Comparison of ENCODE assay signal across 30 cellular contexts in the genomic region with DNA sequence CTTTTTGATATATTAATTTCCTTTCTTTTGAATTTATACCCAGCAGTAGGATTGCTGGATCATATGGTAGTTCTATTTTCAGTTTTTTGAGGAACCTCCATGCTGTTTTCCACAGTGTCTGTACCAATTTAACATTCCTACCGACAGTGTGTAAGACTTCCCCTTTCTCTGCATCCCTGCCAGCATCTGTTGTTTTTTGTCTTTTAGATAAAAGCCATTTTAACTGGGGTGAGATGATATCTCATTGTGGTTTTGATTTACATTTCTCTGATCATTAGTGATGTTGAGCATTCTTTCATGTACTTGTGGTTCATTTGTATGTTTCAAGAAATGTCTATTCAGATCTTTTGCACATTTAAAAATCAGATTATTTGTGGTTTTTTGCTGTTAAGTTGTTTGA.
"Had no signal": no experiment of that assay in that cellular context is flagged by ENCODE, and none has a peak within 500 bp of the region (broad histone marks: within the 10 kb centered on the region; RNA-seq: fewer than 3 reads in every experiment).

No MANE protein-coding gene starts in this region.

- H3K9me3 ChIP-seq: ascending aorta, colonic mucosa, esophagus muscularis mucosa, uterus had no signal

- H3K9ac ChIP-seq: neural progenitor cell had no signal

- DNase-seq: activated CD4-positive, alpha-beta T cell treated with anti-CD3 and anti-CD28 coated beads for 48 hours; activated CD4-positive, CD25-positive, alpha-beta regulatory T cell; activated CD8-positive, alpha-beta memory T cell treated with anti-CD3 and anti-CD28 coated beads, Interleukin-2, amount 10 ng/mL, durations not matched to agents 7 days and 5 days; activated CD8-positive, alpha-beta T cell treated with anti-CD3 and anti-CD28 coated beads for 36 hours; activated gamma-delta T cell treated with Interleukin-2 at 50 U/mL for 16 hours; activated T-cell treated with anti-CD3 and anti-CD28 coated beads for 4 hours; brain microvascular endothelial cell; colonic mucosa; dorsolateral prefrontal cortex; effector memory CD8-positive, alpha-beta T cell; glutamatergic neuron; immature natural killer cell; naive B cell; stimulated activated CD4-positive, alpha-beta T cell treated with anti-CD3 and anti-CD28 coated beads, Interleukin-2, amount 100 ng/mL, for 48 hours; stimulated activated CD8-positive, alpha-beta memory T cell treated with anti-CD3 and anti-CD28 coated beads, Interleukin-4, amount 100 ng/mL, for 48 hours; stimulated activated naive B cell treated with anti-CD40 and anti-IgM and Interleukin-4, amounts not matched to agents 10 μg/mL and 1 μg/mL and 100 μg/mL, for 72 hours; T-helper 9 cell; trophoblast cell; uterus had no signal

- H3K27ac Mint-ChIP-seq: activated CD8-positive, alpha-beta memory T cell treated with anti-CD3 and anti-CD28 coated beads, Interleukin-2, amount 10 ng/mL, durations not matched to agents 7 days and 5 days; activated CD8-positive, alpha-beta T cell treated with anti-CD3 and anti-CD28 coated beads for 36 hours; activated naive CD4-positive, alpha-beta T cell treated with anti-CD3 and anti-CD28 coated beads, Interleukin-2, amount 50 U/mL, for 72 hours; effector memory CD8-positive, alpha-beta T cell; immature natural killer cell; naive B cell; neural progenitor cell; progenitor cell of endocrine pancreas; stimulated activated naive B cell treated with anti-CD40 and anti-IgM and Interleukin-4, amounts not matched to agents 10 μg/mL and 1 μg/mL and 100 μg/mL, for 72 hours had no signal

- H3K4me3 Mint-ChIP-seq: activated CD8-positive, alpha-beta memory T cell treated with anti-CD3 and anti-CD28 coated beads, Interleukin-2, amount 10 ng/mL, durations not matched to agents 7 days and 5 days; activated CD8-positive, alpha-beta T cell treated with anti-CD3 and anti-CD28 coated beads for 36 hours; central memory CD8-positive, alpha-beta T cell; effector memory CD8-positive, alpha-beta T cell; immature natural killer cell; naive B cell; neural progenitor cell; stimulated activated naive B cell treated with anti-CD40 and anti-IgM and Interleukin-4, amounts not matched to agents 10 μg/mL and 1 μg/mL and 100 μg/mL, for 72 hours had no signal

- H3K9me3 Mint-ChIP-seq: activated CD8-positive, alpha-beta T cell treated with anti-CD3 and anti-CD28 coated beads for 36 hours; activated naive CD4-positive, alpha-beta T cell treated with anti-CD3 and anti-CD28 coated beads, Interleukin-2, amount 50 U/mL, for 72 hours; central memory CD8-positive, alpha-beta T cell; effector memory CD8-positive, alpha-beta T cell; neural progenitor cell had no signal

- H3K4me1 Mint-ChIP-seq: immature natural killer cell had no signal

- H3K27ac ChIP-seq: ascending aorta, brain microvascular endothelial cell, colonic mucosa, dorsolateral prefrontal cortex, esophagus muscularis mucosa, hepatocyte, neural progenitor cell, uterus had no signal

- H2AFZ ChIP-seq: hepatocyte, neural progenitor cell had no signal

- H3K4me1 ChIP-seq: ascending aorta, colonic mucosa, esophagus muscularis mucosa, uterus had no signal

- FAIRE-seq: endothelial cell of umbilical vein, frontal cortex had no signal

- H3K27me3 ChIP-seq: ascending aorta, neural progenitor cell, uterus had no signal

- H3K4me2 ChIP-seq: hepatocyte, neural progenitor cell had no signal

- ATAC-seq: activated CD8-positive, alpha-beta memory T cell treated with anti-CD3 and anti-CD28 coated beads, Interleukin-2, amount 10 ng/mL, durations not matched to agents 7 days and 5 days; activated CD8-positive, alpha-beta T cell treated with anti-CD3 and anti-CD28 coated beads for 36 hours; activated naive CD4-positive, alpha-beta T cell treated with anti-CD3 and anti-CD28 coated beads, Interleukin-2, amount 50 U/mL, for 72 hours; effector memory CD8-positive, alpha-beta T cell; left lobe of liver; stimulated activated naive B cell treated with anti-CD40 and anti-IgM and Interleukin-4, amounts not matched to agents 10 μg/mL and 1 μg/mL and 100 μg/mL, for 72 hours had no signal

- H3K79me2 ChIP-seq: hepatocyte had no signal

- H3K4me3 ChIP-seq: ascending aorta, colonic mucosa, dorsolateral prefrontal cortex, esophagus muscularis mucosa, hepatocyte, lung, neural progenitor cell, uterus had no signal

- H3K36me3 Mint-ChIP-seq: activated CD8-positive, alpha-beta memory T cell treated with anti-CD3 and anti-CD28 coated beads, Interleukin-2, amount 10 ng/mL, durations not matched to agents 7 days and 5 days; activated naive CD4-positive, alpha-beta T cell treated with anti-CD3 and anti-CD28 coated beads, Interleukin-2, amount 50 U/mL, for 72 hours; immature natural killer cell; neural progenitor cell had no signal

- H3K36me3 ChIP-seq: ascending aorta, brain microvascular endothelial cell, colonic mucosa, esophagus muscularis mucosa, neural progenitor cell, uterus had no signal
